ENCODE assay signal across 8 cellular contexts in the genomic region with DNA sequence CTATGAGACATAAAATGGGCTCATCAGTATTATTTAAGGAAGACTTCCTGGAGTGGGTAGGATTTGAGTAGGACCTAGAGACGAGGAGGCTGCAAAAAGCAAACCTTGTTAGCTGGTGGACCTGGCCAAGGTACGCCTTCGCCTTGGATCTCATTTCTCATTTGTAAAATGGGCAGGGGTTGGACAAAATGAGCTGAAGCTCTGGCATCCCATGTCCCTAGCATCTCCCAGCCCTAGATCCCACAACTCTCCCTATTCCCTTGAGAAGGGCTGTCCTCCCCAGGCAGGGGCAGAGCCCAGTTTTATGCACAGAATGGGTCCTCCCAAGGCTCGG. TPM values are rescaled to one million over a fixed set of nuclear protein-coding genes. Genes with fewer than 3 reads are reported as not detected.
DNase-seq lines count a peak whose midpoint lies in the region; ATAC-seq and TF ChIP-seq lines count a peak whose summit lies in the region.

No MANE protein-coding gene starts in this region.

- no peak for TF ChIP-seq POLR2A in prostate gland (IDR thresholded peaks at IDR 0.05)
- TF ChIP-seq POLR2A in thyroid gland (IDR thresholded peaks at IDR 0.05), result no peak

- BruUV-seq in PC-3 (replicated peaks; lab: Mats Ljungman, UMichigan), result no TSS peak

- CTCF ChIA-PET in PC-3 (lab: Charles Lee), result interaction anchor here (1.7 kb wide), 1 partner anchor 79 kb away, joined by 6 read pairs; no protein-coding TSS in a partner anchor

- no peaks in the 10 kb centered on the region for H3K79me2 ChIP-seq in DND-41 (ENCODE audit: insufficient read depth, low read length)
- peaks cover 13% of the 10 kb centered on the region for H3K79me2 ChIP-seq in PC-3 (ENCODE audit: low read length)

- H3F3A ChIP-seq in PC-3 (ENCODE audit: low read length, unreplicated experiment), result no peaks in the 10 kb centered on the region

- H3K27ac Mint-ChIP-seq in endothelial cell (ENCODE audit: unreplicated experiment), result no peak overlapping the region

- no peak overlapping the region for H3K27ac ChIP-seq in DND-41 (ENCODE audit: low read length)
- no peak overlapping the region for H3K27ac ChIP-seq in PC-3 (ENCODE audit: low read length)
- peak overlapping the region; percentile 85 to 86 for H3K27ac ChIP-seq in prostate gland
- H3K27ac ChIP-seq in thyroid gland, result no peak overlapping the region

- H3K9me3 Mint-ChIP-seq in endothelial cell (ENCODE audit: unreplicated experiment), result no peaks in the 10 kb centered on the region

- POLR2A ChIA-PET in PC-3 (lab: Charles Lee; ENCODE audit: unreplicated experiment), result interaction anchor here (1.0 kb wide), 1 partner anchor 149 kb away, joined by 17 read pairs; no protein-coding TSS in a partner anchor

- H3K27me3 Mint-ChIP-seq in endothelial cell (ENCODE audit: unreplicated experiment), result peaks cover 10% of the 10 kb centered on the region

- H3K9me2 ChIP-seq in PC-3 (replicated peaks; ENCODE audit: low read length), result no peaks in the 10 kb centered on the region

- H3K4me2 ChIP-seq in DND-41 (ENCODE audit: insufficient read depth, low read length) (peak overlapping the region; percentile 71), PC-3 (ENCODE audit: low read length) (peak overlapping the region; percentile 90)

- in situ Hi-C loops in ACHN (cut with HindIII; ENCODE audit: low pct_ligation_motif_present, low pct_unique_long_range_greater_than_20kb, low sequenced_read_pairs), result no loop called here

- H4K20me1 ChIP-seq in DND-41 (ENCODE audit: insufficient read depth, low read length) (no peaks in the 10 kb centered on the region), PC-3 (ENCODE audit: low read length) (no peaks in the 10 kb centered on the region)

- H3K4me1 Mint-ChIP-seq in endothelial cell (ENCODE audit: unreplicated experiment), result peaks cover 3% of the 10 kb centered on the region

- no peaks in the 10 kb centered on the region for H3K36me3 Mint-ChIP-seq in endothelial cell (ENCODE audit: low read depth, unreplicated experiment)

- intact Hi-C loops in PC-3 (cut with micrococcal nuclease) (loop anchor here (1.0 kb wide), 4 partner anchors 80 to 295 kb away; no protein-coding TSS in a partner anchor), prostate gland (cut with DNase I) (loop anchor here (2.0 to 10.0 kb wide), 4 partner anchors 136 to 408 kb away; no protein-coding TSS in a partner anchor), thyroid gland (cut with DNase I) (loop anchor here (5.0 kb wide), 2 partner anchors 161 to 296 kb away; partner anchors contain the start of gene ANKRD40)

- H3K9me3 ChIP-seq in DND-41 (ENCODE audit: insufficient read depth, low read length, severe bottlenecking), result no peaks in the 10 kb centered on the region
- no peaks in the 10 kb centered on the region for H3K9me3 ChIP-seq in PC-3 (ENCODE audit: low read length)
- H3K9me3 ChIP-seq in prostate gland, result no peaks in the 10 kb centered on the region
- H3K9me3 ChIP-seq in thyroid gland, result no peaks in the 10 kb centered on the region

- H3K4me3 ChIP-seq in DND-41 (ENCODE audit: low read depth in 1 of 2, low read length in 2 of 2) (peak overlapping the region in 1 of 2 experiments; percentile 59; a peak in 2 of 4 replicates), PC-3 (ENCODE audit: low read length) (peak overlapping the region; percentile 72; the same call in 1 of the 2 replicates), prostate gland (peak overlapping the region; percentile 72 to 73), thyroid gland (replicated peaks in 1 of 3) (no peak overlapping the region)

- TF ChIP-seq CTCF in DND-41 (IDR thresholded peaks at IDR 0.05; ENCODE audit: borderline replicate concordance, extremely low read depth, low read length, poor library complexity, severe bottlenecking), result no peak
- TF ChIP-seq CTCF in PC-3 (conservative IDR thresholded peaks at IDR 0.05; ENCODE audit: low read depth, low read length), result no peak
- TF ChIP-seq CTCF in endothelial cell (IDR thresholded peaks at IDR 0.05; ENCODE audit: unreplicated experiment), result no peak
- TF ChIP-seq CTCF in prostate gland (IDR thresholded peaks at IDR 0.05), result no peak
- TF ChIP-seq CTCF in thyroid gland (IDR thresholded peaks at IDR 0.05), result no peak

- H3K4me1 ChIP-seq in DND-41 (ENCODE audit: insufficient read depth, low read length) (peaks cover 29% of the 10 kb centered on the region), PC-3 (ENCODE audit: insufficient read depth, low read length) (peaks cover 31% of the 10 kb centered on the region), prostate gland (replicated peaks) (peaks cover 19% of the 10 kb centered on the region), thyroid gland (peaks cover 17 to 27% of the 10 kb centered on the region in 2 donors)

- peak overlapping the region; percentile 14 for H3K4me3 Mint-ChIP-seq in endothelial cell (ENCODE audit: unreplicated experiment)

- no peaks in the 10 kb centered on the region for H3K36me3 ChIP-seq in DND-41 (ENCODE audit: insufficient read depth, low read length)
- H3K36me3 ChIP-seq in PC-3 (ENCODE audit: low read depth, low read length), result peaks cover 8% of the 10 kb centered on the region
- H3K36me3 ChIP-seq in prostate gland, result no peaks in the 10 kb centered on the region
- no peaks in the 10 kb centered on the region for H3K36me3 ChIP-seq in thyroid gland

- H3K9ac ChIP-seq in DND-41 (ENCODE audit: low read depth, low read length) (peak overlapping the region; percentile 66), PC-3 (ENCODE audit: low read length) (0 out of 2 replicates have a peak overlapping the region, but pooled peaks have one; percentile 88)

- DNase-seq in DND-41 (no peak), PC-3 (no peak), endothelial cell (ENCODE audit: low spot score) (no peak), prostate gland (ENCODE audit: low spot score) (no peak), globus pallidus (ENCODE audit: low spot score) (no peak), thyroid gland (no peak), ACHN (no peak)

- H2AFZ ChIP-seq in DND-41 (ENCODE audit: low read depth, low read length) (peak overlapping the region; percentile 24; the same call in 1 of the 2 replicates), PC-3 (ENCODE audit: low read length) (peak overlapping the region; percentile 69; the same call in 1 of the 2 replicates)

- ATAC-seq in DND-41 (ENCODE audit: insufficient read depth, low read depth) (no peak), PC-3 (no peak), GM21390 (IDR thresholded peaks at IDR 0.05; ENCODE audit: unreplicated experiment) (no peak)

- H3K27me3 ChIP-seq in DND-41 (ENCODE audit: insufficient read depth, low read length, poor library complexity) (no peaks in the 10 kb centered on the region), PC-3 (ENCODE audit: low read length) (no peaks in the 10 kb centered on the region), prostate gland (replicated peaks; ENCODE audit: insufficient read depth) (no peaks in the 10 kb centered on the region), thyroid gland (no peaks in the 10 kb centered on the region)

- 35% methylated on average over 4 of the region's 4 CpGs for WGBS in prostate gland
- 50 to 59% methylated on average over 3 to 4 of the region's 4 CpGs for WGBS in thyroid gland, 2 donors

RNA-seq across cellular contexts. Expression of gene SPATA20, which starts 0.3 kb away (rescaled TPM):
- 104 and 115 TPM in 2 replicates for total RNA-seq in PC-3 (2014; rRNA removed)
- total RNA-seq in endothelial cell (ENCODE audit: unreplicated experiment), result 72.5 TPM
- 100 to 1,000 TPM; 188 to 208 TPM for total RNA-seq in prostate gland
- total RNA-seq in thyroid gland, result 100 to 1,000 TPM in 3 of 4 donors, 10 to 100 TPM in 1; 94.9 to 177 (median 125) TPM

RNA-seq across cellular contexts. Expression of gene CACNA1G, which starts 13.8 kb away (rescaled TPM):
- total RNA-seq in PC-3 (2014; rRNA removed), result 0.04 and 0.12 TPM in 2 replicates
- total RNA-seq in endothelial cell (ENCODE audit: unreplicated experiment), result not detected
- total RNA-seq in prostate gland, result 1 to 10 TPM; 3.4 to 6.6 TPM
- total RNA-seq in thyroid gland, result 1 to 10 TPM in 1 of 4 donors, under 1 TPM in 3; 0.13 to 3.3 (median 0.52) TPM

RNA-seq across cellular contexts. Expression of gene EPN3, which starts 14.1 kb away (rescaled TPM):
- 20.5 and 30.1 TPM in 2 replicates for total RNA-seq in PC-3 (2014; rRNA removed)
- 0.49 TPM for total RNA-seq in endothelial cell (ENCODE audit: unreplicated experiment)
- total RNA-seq in prostate gland, result 100 to 1,000 TPM in 1 of 2 donors, 10 to 100 TPM in 1; 60.8 to 108 TPM
- total RNA-seq in thyroid gland, result 10 to 100 TPM in 1 of 4 donors, 1 to 10 TPM in 1, under 1 TPM in 1, not detected in 1; 0.63 to 31.6 (median 3.5) TPM

RNA-seq across cellular contexts. Expression of gene MYCBPAP, which starts 38.4 kb away (rescaled TPM):
- total RNA-seq in PC-3 (2014; rRNA removed) (0.29 and 1.9 TPM in 2 replicates), endothelial cell (ENCODE audit: unreplicated experiment) (0.72 TPM), prostate gland (10 to 100 TPM in 1 of 2 donors, under 1 TPM in 1; 0.14 to 12.6 TPM), thyroid gland (1 to 10 TPM in 3 of 4 donors, under 1 TPM in 1; 0.78 to 3.2 (median 1.6) TPM)

Comparison
In these comparisons a context has a peak if more than half of its experiments do, and no peak if none do; other contexts are left out.
1. H3K27ac ChIP-seq: peak in prostate gland (2 of 2); none in DND-41 (single experiment), PC-3 (single experiment) and thyroid gland (0 of 3).
2. H3K4me3 ChIP-seq: peak in PC-3 (single experiment) and prostate gland (2 of 2); none in thyroid gland (0 of 3).